In the genomic region with DNA sequence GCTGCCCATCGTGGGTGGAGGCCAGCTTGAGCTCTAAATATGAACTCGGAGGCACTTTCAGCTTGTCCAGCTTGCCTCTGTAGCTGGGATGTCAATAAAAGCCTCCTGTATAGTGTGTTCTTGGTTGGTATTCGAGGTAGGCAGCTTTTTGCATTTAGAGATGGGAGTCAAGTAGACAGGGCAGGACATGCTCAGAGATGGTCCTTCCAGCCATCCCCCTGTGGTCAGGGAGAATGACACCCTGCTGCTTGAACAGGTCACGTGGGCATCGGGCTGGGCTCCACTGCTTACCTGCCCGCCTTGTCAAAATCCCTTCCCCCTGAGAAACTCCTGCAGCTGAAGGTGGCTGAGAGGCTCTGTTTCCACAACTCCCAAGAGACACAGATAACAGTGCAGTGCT, we compare ENCODE assay signal across 25 cellular contexts.
"Had no signal": no experiment of that assay in that cellular context is flagged by ENCODE, and none has a peak within 500 bp of the region (broad histone marks: within the 10 kb centered on the region; RNA-seq: fewer than 3 reads in every experiment).

No MANE protein-coding gene starts in this region.

- H3K9me3 Mint-ChIP-seq: mesothelial cell of epicardium; naive thymus-derived CD4-positive, alpha-beta T cell; nephron; neural progenitor cell; stimulated activated effector memory CD8-positive, alpha-beta T cell treated with anti-CD3 and anti-CD28 coated beads, Interleukin-12 subunit alpha, Interleukin-12 subunit beta, amount 100 ng/mL, for 72 hours; type B pancreatic cell had no signal

- H3K27ac Mint-ChIP-seq: mesothelial cell of epicardium; naive thymus-derived CD4-positive, alpha-beta T cell; nephron; neural progenitor cell; progenitor cell of endocrine pancreas; stimulated activated effector memory CD8-positive, alpha-beta T cell treated with anti-CD3 and anti-CD28 coated beads, Interleukin-12 subunit alpha, Interleukin-12 subunit beta, amount 100 ng/mL, for 72 hours; type B pancreatic cell had no signal

- DNase-seq: cortex of kidney; effector CD4-positive, alpha-beta T cell; foreskin fibroblast; heart left ventricle; kidney glomerular epithelial cell; left colon; left ventricle myocardium inferior; lower lobe of right lung; mucosa of descending colon; naive thymus-derived CD4-positive, alpha-beta T cell; stimulated activated CD4-positive, alpha-beta T cell treated with anti-CD3 and anti-CD28 coated beads, Interleukin-2, amount 100 ng/mL, for 24 hours; stimulated activated CD4-positive, alpha-beta T cell treated with anti-CD3 and anti-CD28 coated beads, Interleukin-4, amount 100 ng/mL, for 24 hours; stimulated activated naive CD4-positive, alpha-beta T cell treated with Interleukin-2 at 50 U/mL for 16 hours; substantia nigra; testis; tibial artery had no signal

- H3K4me1 Mint-ChIP-seq: naive thymus-derived CD4-positive, alpha-beta T cell; stimulated activated effector memory CD8-positive, alpha-beta T cell treated with anti-CD3 and anti-CD28 coated beads, Interleukin-12 subunit alpha, Interleukin-12 subunit beta, amount 100 ng/mL, for 72 hours had no signal

- ATAC-seq: esophagus mucosa; gastroesophageal sphincter; heart left ventricle; left colon; lower lobe of right lung; mucosa of descending colon; naive thymus-derived CD4-positive, alpha-beta T cell; sciatic nerve; stimulated activated effector memory CD8-positive, alpha-beta T cell treated with anti-CD3 and anti-CD28 coated beads, Interleukin-12 subunit alpha, Interleukin-12 subunit beta, amount 100 ng/mL, for 72 hours had no signal

- H3K36me3 Mint-ChIP-seq: mesothelial cell of epicardium; naive thymus-derived CD4-positive, alpha-beta T cell; neural progenitor cell; stimulated activated effector memory CD8-positive, alpha-beta T cell treated with anti-CD3 and anti-CD28 coated beads, Interleukin-12 subunit alpha, Interleukin-12 subunit beta, amount 100 ng/mL, for 72 hours; type B pancreatic cell had no signal

- H3K4me3 Mint-ChIP-seq: mesothelial cell of epicardium; naive thymus-derived CD4-positive, alpha-beta T cell; nephron; neural progenitor cell; stimulated activated effector memory CD8-positive, alpha-beta T cell treated with anti-CD3 and anti-CD28 coated beads, Interleukin-12 subunit alpha, Interleukin-12 subunit beta, amount 100 ng/mL, for 72 hours; type B pancreatic cell had no signal
